Comparison of ENCODE assay signal across 11 cellular contexts in the genomic region with DNA sequence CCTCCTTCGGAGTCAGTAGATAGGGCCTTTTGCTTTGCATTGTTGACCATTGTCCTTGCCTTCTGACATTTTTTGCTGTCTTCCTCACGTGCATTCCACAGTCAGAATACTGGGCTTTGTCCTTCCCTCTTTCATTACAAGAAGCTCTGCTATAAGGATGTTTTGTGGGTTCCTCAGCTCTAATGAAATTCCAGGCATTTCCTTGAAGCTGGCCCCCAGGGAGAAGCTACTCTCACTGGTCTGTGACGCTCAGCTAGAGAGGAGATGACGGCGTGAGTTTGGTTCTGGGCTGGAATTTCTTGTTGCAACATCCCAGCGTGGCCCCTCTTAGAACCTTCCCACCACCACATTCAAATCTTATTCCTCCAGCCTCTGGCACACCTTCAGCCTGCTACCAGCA.
DNase-seq lines count a peak whose midpoint lies in the region; ATAC-seq and TF ChIP-seq lines count a peak whose summit lies in the region.
"Had no signal": no experiment of that assay in that cellular context is flagged by ENCODE, and none has a peak within 500 bp of the region (broad histone marks: within the 10 kb centered on the region; RNA-seq: fewer than 3 reads in every experiment).

No MANE protein-coding gene starts in this region.

- no peak overlapping the region for H4K12ac ChIP-seq in trophoblast cell (ENCODE audit: low read depth, low read length)

- no peak overlapping the region for H4K91ac ChIP-seq in trophoblast cell (ENCODE audit: low read depth, low read length)

- no CpG with 5 or more reads among the region's 6 CpGs for WGBS in trophoblast cell (ENCODE audit: extremely low coverage, insufficient coverage, insufficient read length)

- no peak overlapping the region for H2AFZ ChIP-seq in trophoblast cell (ENCODE audit: insufficient read depth, low read length, poor library complexity)

- H3K9ac ChIP-seq in trophoblast cell (ENCODE audit: low read length), result no peak overlapping the region

- H3K4me1 ChIP-seq in RWPE2 (ENCODE audit: insufficient read depth, poor library complexity, severe bottlenecking), result no peaks in the 10 kb centered on the region
- peaks cover 13 to 17% of the 10 kb centered on the region in 2 experiments for H3K4me1 ChIP-seq in trophoblast cell (ENCODE audit: control insufficient read depth in 1 of 2, insufficient read depth in 2 of 2, low read length in 2 of 2)
- no peaks in the 10 kb centered on the region for H3K4me1 ChIP-seq in left ventricle myocardium inferior
- H3K4me1 ChIP-seq: lower lobe of right lung, thyroid gland had no signal

- TF ChIP-seq CTCF in RWPE2 (IDR thresholded peaks at IDR 0.05; ENCODE audit: poor library complexity, severe bottlenecking), result no peak
- no peak for TF ChIP-seq CTCF in fibroblast of the aortic adventitia (IDR thresholded peaks at IDR 0.05; ENCODE audit: insufficient read depth, low read length)
- TF ChIP-seq CTCF in left ventricle myocardium inferior (IDR thresholded peaks at IDR 0.05; ENCODE audit: borderline replicate concordance), result no peak

- H2BK120ac ChIP-seq in trophoblast cell (ENCODE audit: insufficient read depth, low read length, poor library complexity), result no peak overlapping the region

- H3K4me3 ChIP-seq in RWPE2 (ENCODE audit: severe bottlenecking) (no peak overlapping the region), fibroblast of the aortic adventitia (ENCODE audit: low read depth, low read length) (no peak overlapping the region), trophoblast cell (ENCODE audit: low read depth, low read length) (no peak overlapping the region), left ventricle myocardium inferior (no peak overlapping the region)
- H3K4me3 ChIP-seq: K562, lower lobe of right lung, thyroid gland had no signal

- no peak overlapping the region for H3K18ac ChIP-seq in trophoblast cell (ENCODE audit: low read length)

- H3K79me1 ChIP-seq in trophoblast cell (ENCODE audit: low read length), result peaks cover 5% of the 10 kb centered on the region

- no peaks in the 10 kb centered on the region for H3K79me2 ChIP-seq in trophoblast cell (ENCODE audit: control insufficient read depth, insufficient read depth, low read length, poor library complexity)

- no peak overlapping the region for H4K8ac ChIP-seq in trophoblast cell (ENCODE audit: low read depth, low read length)

- no peak overlapping the region for H3K14ac ChIP-seq in trophoblast cell (ENCODE audit: low read length)

- H3K27ac ChIP-seq in RWPE2 (ENCODE audit: poor library complexity, severe bottlenecking) (no peak overlapping the region), trophoblast cell (ENCODE audit: low read depth, low read length) (peak overlapping the region; percentile 6), left ventricle myocardium inferior (replicated peaks) (no peak overlapping the region)
- H3K27ac ChIP-seq: lower lobe of right lung, thyroid gland had no signal

- H3K4ac ChIP-seq in trophoblast cell (ENCODE audit: low read depth, low read length), result no peak overlapping the region

- H3K36me3 ChIP-seq in RWPE2 (ENCODE audit: low read depth), result no peaks in the 10 kb centered on the region
- no peaks in the 10 kb centered on the region for H3K36me3 ChIP-seq in trophoblast cell (ENCODE audit: control insufficient read depth in 1 of 2, insufficient read depth in 2 of 2, low read length in 2 of 2)
- no peaks in the 10 kb centered on the region for H3K36me3 ChIP-seq in left ventricle myocardium inferior
- H3K36me3 ChIP-seq: lower lobe of right lung, thyroid gland had no signal

- H3K23ac ChIP-seq in trophoblast cell (ENCODE audit: low read length), result no peak overlapping the region

- no peak overlapping the region for H2AK5ac ChIP-seq in trophoblast cell (ENCODE audit: low read length)

- H3K27me3 ChIP-seq in RWPE2 (ENCODE audit: insufficient read depth, poor library complexity, severe bottlenecking) (peaks cover 22% of the 10 kb centered on the region), trophoblast cell (ENCODE audit: insufficient read depth, low read length) (no peaks in the 10 kb centered on the region), left ventricle myocardium inferior (ENCODE audit: low read depth) (peaks cover 76% of the 10 kb centered on the region)
- H3K27me3 ChIP-seq: thyroid gland had no signal

- ATAC-seq in RWPE2 (ENCODE audit: low read depth) (0 out of 3 replicates have a peak, but pooled peaks have one; percentile 7), GM19035 (IDR thresholded peaks at IDR 0.05; ENCODE audit: unreplicated experiment) (no peak)
- ATAC-seq: K562, lower lobe of right lung had no signal

- H3K9me3 ChIP-seq in RWPE2 (ENCODE audit: severe bottlenecking), result no peaks in the 10 kb centered on the region
- no peaks in the 10 kb centered on the region for H3K9me3 ChIP-seq in trophoblast cell (ENCODE audit: insufficient read depth, low read depth, low read length)
- no peaks in the 10 kb centered on the region for H3K9me3 ChIP-seq in left ventricle myocardium inferior (replicated peaks)
- H3K9me3 ChIP-seq: lower lobe of right lung, thyroid gland had no signal

- intact Hi-C loops in left ventricle myocardium inferior (cut with micrococcal nuclease), result no loop called here

- H2BK12ac ChIP-seq in trophoblast cell (ENCODE audit: low read length), result no peak overlapping the region

- DNase-seq in EL (peak; percentile 95), RWPE2 (ENCODE audit: low spot score) (no peak), fibroblast of the aortic adventitia (ENCODE audit: low read depth) (peak; percentile 95), trophoblast cell (peak; percentile 94 to 97), inferior parietal cortex (ENCODE audit: extremely low spot score) (no peak), left ventricle myocardium inferior (no peak)
- DNase-seq in stimulated activated CD4-positive, alpha-beta T cell treated with anti-CD3 and anti-CD28 coated beads, Interleukin-12 subunit alpha, Interleukin-12 subunit beta, amount 100 ng/mL, for 4 hours, result no peak
- DNase-seq: lower lobe of right lung, thyroid gland had no signal

- H2BK5ac ChIP-seq in trophoblast cell (ENCODE audit: low read depth, low read length, poor library complexity), result no peak overlapping the region

- H3K4me2 ChIP-seq in trophoblast cell (ENCODE audit: low read length), result peak overlapping the region; percentile 1

Comparison
In these comparisons a context has a peak if more than half of its experiments do, and no peak if none do; other contexts are left out.
1. DNase-seq: peak in EL (single experiment), fibroblast of the aortic adventitia (single experiment) and trophoblast cell (2 of 2); none in RWPE2 (single experiment), inferior parietal cortex (single experiment), left ventricle myocardium inferior (single experiment) and stimulated activated CD4-positive, alpha-beta T cell treated with anti-CD3 and anti-CD28 coated beads, Interleukin-12 subunit alpha, Interleukin-12 subunit beta, amount 100 ng/mL, for 4 hours (single experiment).